8 cellular contexts compared by ENCODE assay signal in genomic region chr12:132222096-132222807, GRCh38.
DNase-seq lines count a peak whose midpoint lies in the region; TF ChIP-seq lines count a peak whose summit lies in the region.

No MANE protein-coding gene starts in this region.

- no peaks in the 10 kb centered on the region for H3K9me3 ChIP-seq in prostate gland

- 8% methylated on average over 24 of the region's 24 CpGs for WGBS in prostate gland

- no peak overlapping the region for H3K27ac ChIP-seq in prostate gland

- H3K27me3 ChIP-seq in prostate gland (replicated peaks; ENCODE audit: insufficient read depth) = peaks cover 3% of the 10 kb centered on the region

- no peaks in the 10 kb centered on the region for H3K36me3 ChIP-seq in prostate gland

- DNase-seq in NCI-H1092 treated with DMSO at 0.1 percent for 48 hours (lab: John Stamatoyannopoulos, UW) = peak; percentile 24
- no peak for DNase-seq in NCI-H1092 (lab: John Stamatoyannopoulos, UW)
- peak; percentile 15 for DNase-seq in NCI-H2227 treated with DMSO at 0.1 percent for 48 hours (lab: John Stamatoyannopoulos, UW)
- DNase-seq in activated CD8-positive, alpha-beta memory T cell treated with anti-CD3 and anti-CD28 coated beads, Interleukin-2, amount 50 U/mL, for 4 hours = peak; percentile 36
- DNase-seq in iris pigment epithelial cell (ENCODE audit: low read depth) = peak; percentile 17
- no peak for DNase-seq in prostate gland (ENCODE audit: low spot score)
- DNase-seq in medulla oblongata (ENCODE audit: extremely low spot score) = no peak
- no peak for DNase-seq in NCI-H1930 (lab: John Stamatoyannopoulos, UW)

- intact Hi-C loops in prostate gland (cut with DNase I) = no loop called here

- H3K4me3 ChIP-seq in prostate gland = no peak overlapping the region

- no peak for TF ChIP-seq POLR2A in prostate gland (IDR thresholded peaks at IDR 0.05)

- H3K4me1 ChIP-seq in prostate gland (replicated peaks) = no peaks in the 10 kb centered on the region

- TF ChIP-seq CTCF in prostate gland (IDR thresholded peaks at IDR 0.05) = no peak

Comparison
In these comparisons a context has a peak if more than half of its experiments do, and no peak if none do; other contexts are left out.
1. DNase-seq: peak in NCI-H1092 treated with DMSO at 0.1 percent for 48 hours (single experiment), NCI-H2227 treated with DMSO at 0.1 percent for 48 hours (single experiment), activated CD8-positive, alpha-beta memory T cell treated with anti-CD3 and anti-CD28 coated beads, Interleukin-2, amount 50 U/mL, for 4 hours (single experiment) and iris pigment epithelial cell (single experiment); none in NCI-H1092 (single experiment), prostate gland (single experiment), medulla oblongata (single experiment) and NCI-H1930 (0 of 2).